ENCODE assay signal across 8 cellular contexts in genomic region chr17:11986939-11987329, GRCh38. TPM values are rescaled to one million over a fixed set of nuclear protein-coding genes. Genes with fewer than 3 reads are reported as not detected.
A peak's percentile ranks its signal among the peaks of the same experiment; 100 is the strongest.
DNase-seq lines count a peak whose midpoint lies in the region; ATAC-seq and TF ChIP-seq lines count a peak whose summit lies in the region.

No MANE protein-coding gene starts in this region.

- H3K4me1 ChIP-seq in parathyroid adenoma = no peaks in the 10 kb centered on the region

- POLR2A ChIA-PET in activated CD4-positive, alpha-beta T cell treated with anti-CD3 and anti-CD28 coated beads for 36 hours (lab: Charles Lee) = no interaction called here

- H3K27ac Mint-ChIP-seq in activated CD4-positive, alpha-beta T cell treated with anti-CD3 and anti-CD28 coated beads for 36 hours = no peak overlapping the region
- H3K27ac Mint-ChIP-seq in activated naive CD8-positive, alpha-beta T cell treated with anti-CD3 and anti-CD28 coated beads for 36 hours = no peak overlapping the region

- intact Hi-C loops in activated CD4-positive, alpha-beta T cell treated with anti-CD3 and anti-CD28 coated beads for 36 hours (cut with DNase I, micrococcal nuclease) = loop anchor here in 1 of 2 experiments (2.0 kb wide), 1 partner anchor 1110 kb away; no protein-coding TSS in a partner anchor

- H3K79me2 ChIP-seq in parathyroid adenoma = peaks cover 3% of the 10 kb centered on the region

- H3K27me3 ChIP-seq in parathyroid adenoma (ENCODE audit: control insufficient read depth, insufficient read depth, low read length) = no peaks in the 10 kb centered on the region

- H3K36me3 ChIP-seq in parathyroid adenoma (ENCODE audit: control insufficient read depth, insufficient read depth, low read length) = no peaks in the 10 kb centered on the region

- H3K36me3 Mint-ChIP-seq in activated CD4-positive, alpha-beta T cell treated with anti-CD3 and anti-CD28 coated beads for 36 hours (ENCODE audit: low read depth) = peaks cover 63% of the 10 kb centered on the region
- H3K36me3 Mint-ChIP-seq in activated naive CD8-positive, alpha-beta T cell treated with anti-CD3 and anti-CD28 coated beads for 36 hours = peaks cover 57% of the 10 kb centered on the region

- H3K9ac ChIP-seq in parathyroid adenoma = no peak overlapping the region

- H3K4me3 ChIP-seq in parathyroid adenoma (ENCODE audit: low read depth, low read length) = no peak overlapping the region

- ATAC-seq in activated CD4-positive, alpha-beta T cell treated with anti-CD3 and anti-CD28 coated beads for 36 hours = peak; percentile 33
- no peak for ATAC-seq in GM21381 (IDR thresholded peaks at IDR 0.05; ENCODE audit: unreplicated experiment)
- no peak for ATAC-seq in GM18517 (IDR thresholded peaks at IDR 0.05; ENCODE audit: unreplicated experiment)

- H3K27ac ChIP-seq in parathyroid adenoma = no peak overlapping the region

- H3K27me3 Mint-ChIP-seq in activated CD4-positive, alpha-beta T cell treated with anti-CD3 and anti-CD28 coated beads for 36 hours = no peaks in the 10 kb centered on the region
- no peaks in the 10 kb centered on the region for H3K27me3 Mint-ChIP-seq in activated naive CD8-positive, alpha-beta T cell treated with anti-CD3 and anti-CD28 coated beads for 36 hours

- H3K9me3 ChIP-seq in parathyroid adenoma (ENCODE audit: control insufficient read depth, low read length) = no peaks in the 10 kb centered on the region

- H3K4me1 Mint-ChIP-seq in activated CD4-positive, alpha-beta T cell treated with anti-CD3 and anti-CD28 coated beads for 36 hours = peaks cover 7% of the 10 kb centered on the region
- peaks cover 12% of the 10 kb centered on the region for H3K4me1 Mint-ChIP-seq in activated naive CD8-positive, alpha-beta T cell treated with anti-CD3 and anti-CD28 coated beads for 36 hours

- no peak overlapping the region for H3K4me3 Mint-ChIP-seq in activated CD4-positive, alpha-beta T cell treated with anti-CD3 and anti-CD28 coated beads for 36 hours
- no peak overlapping the region for H3K4me3 Mint-ChIP-seq in activated naive CD8-positive, alpha-beta T cell treated with anti-CD3 and anti-CD28 coated beads for 36 hours

- CTCF ChIA-PET in activated CD4-positive, alpha-beta T cell treated with anti-CD3 and anti-CD28 coated beads for 36 hours (lab: Charles Lee) = interaction anchor here (0.7 to 1.6 kb wide), 3 partner anchors 9 to 10 kb away, joined by 4 to 5 read pairs (median 4); partner anchors contain the start of gene ZNF18

- H3K4me2 ChIP-seq in parathyroid adenoma (ENCODE audit: low read length) = no peak overlapping the region

- no peak overlapping the region for H2AFZ ChIP-seq in parathyroid adenoma

- no peaks in the 10 kb centered on the region for H3K9me3 Mint-ChIP-seq in activated CD4-positive, alpha-beta T cell treated with anti-CD3 and anti-CD28 coated beads for 36 hours (ENCODE audit: low read depth)
- H3K9me3 Mint-ChIP-seq in activated naive CD8-positive, alpha-beta T cell treated with anti-CD3 and anti-CD28 coated beads for 36 hours = no peaks in the 10 kb centered on the region

- TF ChIP-seq CTCF in parathyroid adenoma (IDR thresholded peaks at IDR 0.05) = peak; percentile 57

- no peak for DNase-seq in activated CD4-positive, alpha-beta T cell treated with anti-CD3 and anti-CD28 coated beads for 36 hours
- DNase-seq in activated CD4-positive, alpha-beta T cell treated with anti-CD3 and anti-CD28 coated beads for 4 hours = no peak
- DNase-seq in RKO (ENCODE audit: low spot score) (peak; percentile 83), fibroblast of peridontal ligament (ENCODE audit: extremely low read depth) (peak; percentile 77)
- DNase-seq in activated naive CD8-positive, alpha-beta T cell treated with anti-CD3 and anti-CD28 coated beads for 36 hours = no peak

RNA-seq across cellular contexts. Expression of gene ZNF18, which starts 10.3 kb away (rescaled TPM):
- 1 to 10 TPM; 7.3 to 7.4 TPM for total RNA-seq in activated CD4-positive, alpha-beta T cell treated with anti-CD3 and anti-CD28 coated beads for 36 hours
- total RNA-seq in activated naive CD8-positive, alpha-beta T cell treated with anti-CD3 and anti-CD28 coated beads for 36 hours = 1 to 10 TPM; 7.7 to 8.1 TPM

RNA-seq across cellular contexts. Expression of gene MAP2K4, which starts 33.7 kb away (rescaled TPM):
- total RNA-seq in activated CD4-positive, alpha-beta T cell treated with anti-CD3 and anti-CD28 coated beads for 36 hours = 10 to 100 TPM; 30.1 to 36.2 TPM
- total RNA-seq in activated naive CD8-positive, alpha-beta T cell treated with anti-CD3 and anti-CD28 coated beads for 36 hours = 10 to 100 TPM; 43.6 to 48.0 TPM

Comparison
In these comparisons a context has a peak if more than half of its experiments do, and no peak if none do; other contexts are left out.
1. DNase-seq: peak in RKO (single experiment) and fibroblast of peridontal ligament (single experiment); none in activated CD4-positive, alpha-beta T cell treated with anti-CD3 and anti-CD28 coated beads for 36 hours (single experiment), activated CD4-positive, alpha-beta T cell treated with anti-CD3 and anti-CD28 coated beads for 4 hours (0 of 2) and activated naive CD8-positive, alpha-beta T cell treated with anti-CD3 and anti-CD28 coated beads for 36 hours (single experiment).